In the genomic region with DNA sequence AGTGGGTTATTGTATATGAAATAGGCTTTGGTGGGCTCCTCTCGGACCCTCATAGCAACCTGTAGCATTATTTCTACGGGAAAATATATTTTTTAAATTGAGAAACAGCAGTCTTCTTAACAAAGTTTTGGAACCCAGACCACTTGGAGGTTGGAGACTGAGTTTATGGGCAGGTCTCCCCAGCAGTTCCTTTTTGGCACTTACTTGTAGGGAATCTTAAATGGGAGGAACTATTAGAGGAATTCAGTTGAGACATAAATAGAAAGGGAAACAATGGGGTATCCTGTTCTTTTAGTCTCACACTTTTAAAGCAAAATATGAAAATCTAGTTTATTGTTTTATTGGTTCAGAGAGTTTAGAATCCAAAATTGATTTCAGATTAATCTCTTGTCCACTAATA, we compare ENCODE assay signal across 23 cellular contexts.
"Had no signal": no experiment of that assay in that cellular context is flagged by ENCODE, and none has a peak within 500 bp of the region (broad histone marks: within the 10 kb centered on the region; RNA-seq: fewer than 3 reads in every experiment).

No MANE protein-coding gene starts in this region.

- H3K36me3 ChIP-seq: WERI-Rb-1 had no signal

- H3K9me3 ChIP-seq: mucosa of descending colon had no signal

- H3K4me3 Mint-ChIP-seq: activated CD4-positive, alpha-beta memory T cell treated with anti-CD3 and anti-CD28 coated beads, Interleukin-2, amount 10 ng/mL, durations not matched to agents 7 days and 5 days; activated CD4-positive, alpha-beta T cell treated with anti-CD3 and anti-CD28 coated beads, Interleukin-2, amount 10 ng/mL, durations not matched to agents 24 days and 14 days; activated T-cell treated with anti-CD3 and anti-CD28 coated beads, Interleukin-2, amount 50 U/mL, for 24 hours; endodermal cell; natural killer cell treated with Interleukin-12 subunit alpha and Interleukin-12 subunit beta and Interleukin-15 and Interleukin-18, amount 100 ng/mL, for 72 hours; T-helper 17 cell had no signal

- H3K4me3 ChIP-seq: mucosa of descending colon had no signal

- ATAC-seq: activated CD4-positive, CD25-positive, alpha-beta regulatory T cell treated with anti-CD3 and anti-CD28 coated beads, Interleukin-2, amount 50 U/mL, for 24 hours; left colon; mucosa of descending colon; natural killer cell treated with Interleukin-12 subunit alpha and Interleukin-12 subunit beta and Interleukin-15 and Interleukin-18, amount 100 ng/mL, for 72 hours; sciatic nerve; T-helper 17 cell had no signal

- H3K9me3 Mint-ChIP-seq: activated CD4-positive, alpha-beta T cell treated with anti-CD3 and anti-CD28 coated beads, Interleukin-2, amount 10 ng/mL, durations not matched to agents 24 days and 14 days had no signal

- H3K27me3 Mint-ChIP-seq: activated CD4-positive, alpha-beta memory T cell treated with anti-CD3 and anti-CD28 coated beads, Interleukin-2, amount 10 ng/mL, durations not matched to agents 7 days and 5 days; activated CD4-positive, alpha-beta T cell treated with anti-CD3 and anti-CD28 coated beads, Interleukin-2, amount 10 ng/mL, durations not matched to agents 24 days and 14 days; natural killer cell treated with Interleukin-12 subunit alpha and Interleukin-12 subunit beta and Interleukin-15 and Interleukin-18, amount 100 ng/mL, for 72 hours had no signal

- H3K27ac Mint-ChIP-seq: activated CD4-positive, alpha-beta memory T cell treated with anti-CD3 and anti-CD28 coated beads, Interleukin-2, amount 10 ng/mL, durations not matched to agents 7 days and 5 days; activated CD4-positive, alpha-beta T cell treated with anti-CD3 and anti-CD28 coated beads, Interleukin-2, amount 10 ng/mL, durations not matched to agents 24 days and 14 days; activated T-cell treated with anti-CD3 and anti-CD28 coated beads, Interleukin-2, amount 50 U/mL, for 24 hours; endodermal cell; natural killer cell treated with Interleukin-12 subunit alpha and Interleukin-12 subunit beta and Interleukin-15 and Interleukin-18, amount 100 ng/mL, for 72 hours; T-helper 17 cell had no signal

- H3K4me1 Mint-ChIP-seq: activated CD4-positive, alpha-beta memory T cell treated with anti-CD3 and anti-CD28 coated beads, Interleukin-2, amount 10 ng/mL, durations not matched to agents 7 days and 5 days; activated CD4-positive, alpha-beta T cell treated with anti-CD3 and anti-CD28 coated beads, Interleukin-2, amount 10 ng/mL, durations not matched to agents 24 days and 14 days had no signal

- H3K27ac ChIP-seq: epithelial cell of prostate, WERI-Rb-1 had no signal

- DNase-seq: activated CD4-positive, alpha-beta memory T cell treated with anti-CD3 and anti-CD28 coated beads, Interleukin-2, amount 10 ng/mL, durations not matched to agents 7 days and 5 days; activated CD4-positive, alpha-beta T cell treated with anti-CD3 and anti-CD28 coated beads, Interleukin-2, amount 10 ng/mL, durations not matched to agents 24 days and 14 days; activated CD8-positive, alpha-beta memory T cell treated with anti-CD3 and anti-CD28 coated beads, Interleukin-2, amount 50 U/mL, for 48 hours; activated gamma-delta T cell treated with Interleukin-2 at 50 U/mL for 16 hours; activated naive CD4-positive, alpha-beta T cell treated with anti-CD3 and anti-CD28 coated beads, Interleukin-2, amount 50 U/mL, for 16 hours; activated T-cell treated with anti-CD3 and anti-CD28 coated beads, Interleukin-2, amount 50 U/mL, for 24 hours; amniotic stem cell; caudate nucleus; endodermal cell; glutamatergic neuron; hippocampal formation; left colon; mucosa of descending colon; posterior cingulate gyrus; stimulated activated naive CD4-positive, alpha-beta T cell; T-helper 17 cell; T1000; trophoblast cell; WERI-Rb-1 had no signal
